39 cellular contexts compared by ENCODE assay signal in the genomic region with DNA sequence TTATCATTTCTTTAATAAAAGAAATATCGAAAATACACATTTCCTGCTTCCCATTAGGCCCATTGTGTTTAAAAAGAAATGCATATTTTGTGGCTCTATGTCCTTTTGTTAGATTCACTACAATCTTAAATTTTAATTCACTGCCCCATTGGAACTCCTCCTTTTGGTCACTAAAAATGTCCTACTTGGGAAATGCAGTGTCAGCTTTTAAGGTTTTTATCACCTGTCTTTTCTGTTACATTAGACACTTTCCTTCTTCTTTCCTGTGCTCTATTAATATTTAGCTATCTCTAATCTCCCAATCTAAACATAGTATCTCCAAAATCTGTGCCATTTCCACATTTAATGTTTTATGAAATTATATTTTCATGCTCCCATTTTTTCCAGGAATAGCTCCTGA.
"Had no signal": no experiment of that assay in that cellular context is flagged by ENCODE, and none has a peak within 500 bp of the region (broad histone marks: within the 10 kb centered on the region; RNA-seq: fewer than 3 reads in every experiment).

No MANE protein-coding gene starts in this region.

- FAIRE-seq: astrocyte, bronchial epithelial cell had no signal

- H3K36me3 Mint-ChIP-seq: activated naive CD4-positive, alpha-beta T cell treated with anti-CD3 and anti-CD28 coated beads, Interleukin-2, amount 10 ng/mL, durations not matched to agents 7 days and 5 days; activated naive CD4-positive, alpha-beta T cell treated with anti-CD3 and anti-CD28 coated beads, Interleukin-2, amount 50 U/mL, for 24 hours; activated naive CD4-positive, alpha-beta T cell treated with anti-CD3 and anti-CD28 coated beads, Interleukin-2, amount 50 U/mL, for 72 hours; activated naive CD8-positive, alpha-beta T cell; activated naive CD8-positive, alpha-beta T cell treated with anti-CD3 and anti-CD28 coated beads for 36 hours; activated naive CD8-positive, alpha-beta T cell treated with anti-CD3 and anti-CD28 coated beads, Interleukin-2, amount 10 ng/mL, durations not matched to agents 7 days and 5 days; brain had no signal

- H3K4me1 ChIP-seq: adrenal gland, ascending aorta, body of pancreas, breast epithelium had no signal

- H3K27me3 Mint-ChIP-seq: activated naive CD4-positive, alpha-beta T cell treated with anti-CD3 and anti-CD28 coated beads, Interleukin-2, amount 10 ng/mL, durations not matched to agents 7 days and 5 days; activated naive CD4-positive, alpha-beta T cell treated with anti-CD3 and anti-CD28 coated beads, Interleukin-2, amount 50 U/mL, for 24 hours; activated naive CD8-positive, alpha-beta T cell; activated naive CD8-positive, alpha-beta T cell treated with anti-CD3 and anti-CD28 coated beads for 36 hours; activated naive CD8-positive, alpha-beta T cell treated with anti-CD3 and anti-CD28 coated beads, Interleukin-2, amount 10 ng/mL, durations not matched to agents 7 days and 5 days; activated naive CD8-positive, alpha-beta T cell treated with anti-CD3 and anti-CD28 coated beads, Interleukin-2, amount 50 U/mL, for 24 hours; activated T-cell treated with anti-CD3 and anti-CD28 coated beads, Interleukin-2, amount 50 U/mL, for 24 hours; activated T-helper 17 cell treated with anti-CD3 and anti-CD28 coated beads, Interleukin-2, amount 50 U/mL, for 72 hours; central memory CD8-positive, alpha-beta T cell had no signal

- H3K9me3 ChIP-seq: adrenal gland, ascending aorta, body of pancreas, breast epithelium had no signal

- H3K27ac Mint-ChIP-seq: activated naive CD4-positive, alpha-beta T cell treated with anti-CD3 and anti-CD28 coated beads for 36 hours; activated naive CD4-positive, alpha-beta T cell treated with anti-CD3 and anti-CD28 coated beads, Interleukin-2, amount 10 ng/mL, durations not matched to agents 7 days and 5 days; activated naive CD4-positive, alpha-beta T cell treated with anti-CD3 and anti-CD28 coated beads, Interleukin-2, amount 50 U/mL, for 24 hours; activated naive CD4-positive, alpha-beta T cell treated with anti-CD3 and anti-CD28 coated beads, Interleukin-2, amount 50 U/mL, for 72 hours; activated naive CD8-positive, alpha-beta T cell; activated naive CD8-positive, alpha-beta T cell treated with anti-CD3 and anti-CD28 coated beads for 36 hours; activated naive CD8-positive, alpha-beta T cell treated with anti-CD3 and anti-CD28 coated beads, Interleukin-2, amount 10 ng/mL, durations not matched to agents 7 days and 5 days; activated naive CD8-positive, alpha-beta T cell treated with anti-CD3 and anti-CD28 coated beads, Interleukin-2, amount 50 U/mL, for 24 hours; activated T-cell treated with anti-CD3 and anti-CD28 coated beads, Interleukin-2, amount 50 U/mL, for 24 hours; activated T-cell treated with anti-CD3 and anti-CD28 coated beads, Interleukin-2, amount 50 U/mL, for 72 hours; activated T-helper 1 cell treated with anti-CD3 and anti-CD28 coated beads, Interleukin-12 subunit alpha, Interleukin-12 subunit beta, Interleukin-2, Interleukin-4 antibody, amounts not matched to agents 30 ng/mL and 10 ng/mL and 1 ng/mL, durations not matched to agents 14 hours and 24 hours and 36 hours; activated T-helper 17 cell treated with anti-CD3 and anti-CD28 coated beads, Interleukin-2, amount 50 U/mL, for 72 hours; activated T-helper 2 cell treated with anti-CD3 and anti-CD28 coated beads, Interferon-gamma antibody, Interleukin-2, Interleukin-4, amounts not matched to agents 10 μg/mL and 5 μg/mL and 100 μg/mL, durations not matched to agents 14 hours and 24 hours and 36 hours; brain had no signal

- H3K27ac ChIP-seq: adrenal gland, ascending aorta, body of pancreas, brain microvascular endothelial cell, breast epithelium, cardiac muscle cell had no signal

- H3K4me3 Mint-ChIP-seq: activated naive CD4-positive, alpha-beta T cell treated with anti-CD3 and anti-CD28 coated beads for 36 hours; activated naive CD4-positive, alpha-beta T cell treated with anti-CD3 and anti-CD28 coated beads, Interleukin-2, amount 10 ng/mL, durations not matched to agents 7 days and 5 days; activated naive CD4-positive, alpha-beta T cell treated with anti-CD3 and anti-CD28 coated beads, Interleukin-2, amount 50 U/mL, for 24 hours; activated naive CD8-positive, alpha-beta T cell; activated naive CD8-positive, alpha-beta T cell treated with anti-CD3 and anti-CD28 coated beads for 36 hours; activated naive CD8-positive, alpha-beta T cell treated with anti-CD3 and anti-CD28 coated beads, Interleukin-2, amount 10 ng/mL, durations not matched to agents 7 days and 5 days; activated naive CD8-positive, alpha-beta T cell treated with anti-CD3 and anti-CD28 coated beads, Interleukin-2, amount 50 U/mL, for 24 hours; activated T-cell treated with anti-CD3 and anti-CD28 coated beads, Interleukin-2, amount 50 U/mL, for 24 hours; activated T-cell treated with anti-CD3 and anti-CD28 coated beads, Interleukin-2, amount 50 U/mL, for 4 hours; activated T-cell treated with anti-CD3 and anti-CD28 coated beads, Interleukin-2, amount 50 U/mL, for 72 hours; activated T-helper 1 cell treated with anti-CD3 and anti-CD28 coated beads, Interleukin-12 subunit alpha, Interleukin-12 subunit beta, Interleukin-2, Interleukin-4 antibody, amounts not matched to agents 30 ng/mL and 10 ng/mL and 1 ng/mL, durations not matched to agents 14 hours and 24 hours and 36 hours; activated T-helper 17 cell treated with anti-CD3 and anti-CD28 coated beads, Interleukin-2, amount 50 U/mL, for 72 hours; brain; central memory CD8-positive, alpha-beta T cell had no signal

- ATAC-seq: activated naive CD4-positive, alpha-beta T cell treated with anti-CD3 and anti-CD28 coated beads, Interleukin-2, amount 50 U/mL, for 72 hours; activated naive CD8-positive, alpha-beta T cell treated with anti-CD3 and anti-CD28 coated beads, Interleukin-2, amount 50 U/mL, for 24 hours; activated T-cell treated with anti-CD3 and anti-CD28 coated beads, Interleukin-2, amount 50 U/mL, for 4 hours; activated T-cell treated with anti-CD3 and anti-CD28 coated beads, Interleukin-2, amount 50 U/mL, for 72 hours; activated T-helper 17 cell treated with anti-CD3 and anti-CD28 coated beads, Interleukin-2, amount 50 U/mL, for 72 hours; body of pancreas had no signal

- H3K9me3 Mint-ChIP-seq: activated naive CD4-positive, alpha-beta T cell treated with anti-CD3 and anti-CD28 coated beads for 36 hours; activated naive CD8-positive, alpha-beta T cell treated with anti-CD3 and anti-CD28 coated beads for 36 hours; activated naive CD8-positive, alpha-beta T cell treated with anti-CD3 and anti-CD28 coated beads, Interleukin-2, amount 10 ng/mL, durations not matched to agents 7 days and 5 days; activated T-helper 1 cell treated with anti-CD3 and anti-CD28 coated beads, Interleukin-12 subunit alpha, Interleukin-12 subunit beta, Interleukin-2, Interleukin-4 antibody, amounts not matched to agents 30 ng/mL and 10 ng/mL and 1 ng/mL, durations not matched to agents 14 hours and 24 hours and 36 hours; brain had no signal

- H3K36me3 ChIP-seq: adrenal gland, ascending aorta, brain microvascular endothelial cell, breast epithelium, cardiac muscle cell had no signal

- H3K4me1 Mint-ChIP-seq: activated naive CD4-positive, alpha-beta T cell treated with anti-CD3 and anti-CD28 coated beads, Interleukin-2, amount 10 ng/mL, durations not matched to agents 7 days and 5 days; activated naive CD4-positive, alpha-beta T cell treated with anti-CD3 and anti-CD28 coated beads, Interleukin-2, amount 50 U/mL, for 24 hours; activated naive CD8-positive, alpha-beta T cell treated with anti-CD3 and anti-CD28 coated beads for 36 hours; activated naive CD8-positive, alpha-beta T cell treated with anti-CD3 and anti-CD28 coated beads, Interleukin-2, amount 10 ng/mL, durations not matched to agents 7 days and 5 days; activated naive CD8-positive, alpha-beta T cell treated with anti-CD3 and anti-CD28 coated beads, Interleukin-2, amount 50 U/mL, for 24 hours; activated T-helper 17 cell treated with anti-CD3 and anti-CD28 coated beads, Interleukin-2, amount 50 U/mL, for 72 hours; central memory CD8-positive, alpha-beta T cell had no signal

- H3K27me3 ChIP-seq: adrenal gland, ascending aorta, body of pancreas, brain microvascular endothelial cell, breast epithelium, cardiac muscle cell had no signal

- DNase-seq: activated effector memory CD4-positive, alpha-beta T cell treated with anti-CD3 and anti-CD28 coated beads, Interleukin-2, amount 50 U/mL, for 16 hours; activated effector memory CD4-positive, alpha-beta T cell treated with Interleukin-2 at 50 U/mL for 16 hours; activated gamma-delta T cell; activated gamma-delta T cell treated with Interleukin-2 at 50 U/mL for 16 hours; activated naive CD4-positive, alpha-beta T cell; activated naive CD4-positive, alpha-beta T cell treated with anti-CD3 and anti-CD28 coated beads for 36 hours; activated naive CD4-positive, alpha-beta T cell treated with anti-CD3 and anti-CD28 coated beads, Interleukin-2, amount 10 ng/mL, durations not matched to agents 7 days and 5 days; activated naive CD4-positive, alpha-beta T cell treated with anti-CD3 and anti-CD28 coated beads, Interleukin-2, amount 50 U/mL, for 16 hours; activated naive CD4-positive, alpha-beta T cell treated with Interleukin-2 at 50 U/mL for 16 hours; activated naive CD8-positive, alpha-beta T cell treated with anti-CD3 and anti-CD28 coated beads for 36 hours; activated naive CD8-positive, alpha-beta T cell treated with anti-CD3 and anti-CD28 coated beads, Interleukin-2, amount 10 ng/mL, durations not matched to agents 7 days and 5 days; activated naive CD8-positive, alpha-beta T cell treated with anti-CD3 and anti-CD28 coated beads, Interleukin-2, amount 50 U/mL, for 24 hours; activated T-cell treated with anti-CD3 and anti-CD28 coated beads, Interleukin-2, amount 50 U/mL, for 24 hours; activated T-cell treated with anti-CD3 and anti-CD28 coated beads, Interleukin-2, amount 50 U/mL, for 4 hours; activated T-cell treated with anti-CD3 and anti-CD28 coated beads, Interleukin-2, amount 50 U/mL, for 48 hours; activated T-cell treated with anti-CD3 and anti-CD28 coated beads, Interleukin-2, amount 50 U/mL, for 72 hours; adrenal gland; amniotic stem cell; amygdala; anterior cingulate cortex; aorta; body of pancreas; brain microvascular endothelial cell; caudate nucleus; central memory CD4-positive, alpha-beta T cell; cerebellar nuclear complex had no signal

- H3K4me3 ChIP-seq: adrenal gland, ascending aorta, body of pancreas, breast epithelium, cardiac muscle cell had no signal
